In the genomic region with DNA sequence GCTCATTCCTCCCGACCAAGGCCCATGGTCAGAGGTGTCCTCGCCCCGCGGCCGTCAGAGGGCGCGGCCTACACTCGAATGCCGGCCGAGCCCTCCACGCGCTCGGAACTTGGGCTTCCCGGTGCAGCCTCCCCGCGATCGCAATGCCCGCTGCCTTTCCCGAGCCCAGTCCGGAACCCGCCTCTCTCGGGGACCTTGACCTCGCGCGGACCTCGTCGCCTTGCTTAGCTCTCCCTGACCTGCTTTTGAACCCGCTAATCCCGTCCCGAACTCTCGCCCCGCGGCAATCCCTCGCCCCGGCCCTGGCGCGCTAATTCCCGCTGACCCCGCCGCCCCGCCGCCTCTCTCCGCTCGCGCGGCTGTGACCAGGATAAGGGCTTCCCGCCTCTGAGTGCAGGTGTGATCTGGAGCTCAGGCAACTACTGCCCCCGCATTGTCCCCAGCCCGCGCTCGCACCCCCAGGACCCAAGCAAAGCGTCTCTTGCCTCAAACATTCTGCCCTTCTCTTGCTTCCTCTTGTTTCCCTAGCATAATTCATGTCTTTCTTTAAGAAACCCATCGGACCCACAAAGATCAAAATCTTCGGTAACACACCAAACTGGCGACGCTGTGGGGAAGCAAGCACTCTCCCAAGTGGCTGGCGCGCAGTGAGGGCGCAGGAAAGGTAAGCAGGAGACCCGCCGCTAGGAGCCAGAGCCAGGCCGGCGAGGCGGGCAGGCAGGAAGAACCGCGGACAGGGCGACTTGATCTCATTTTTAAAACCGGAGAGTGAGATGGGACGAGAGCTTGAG, we compare ENCODE assay signal across 11 cellular contexts. TPM values are rescaled to one million over a fixed set of nuclear protein-coding genes. Genes with fewer than 3 reads are reported as not detected.
DNase-seq lines count a peak whose midpoint lies in the region; ATAC-seq, FAIRE-seq and TF ChIP-seq lines count a peak whose summit lies in the region.
"Had no signal": no experiment of that assay in that cellular context is flagged by ENCODE, and none has a peak within 500 bp of the region (broad histone marks: within the 10 kb centered on the region; RNA-seq: fewer than 3 reads in every experiment).

No MANE protein-coding gene starts in this region.

- no peak overlapping the region for H2AFZ ChIP-seq in ACC112 (ENCODE audit: low read length, unreplicated experiment)

- H3K27ac Mint-ChIP-seq in IgD-negative memory B cell (peak overlapping the region in 2 of 3 donors; percentile 54 to 74), endothelial cell (ENCODE audit: unreplicated experiment) (no peak overlapping the region), naive B cell (peak overlapping the region in 2 of 6 donors; percentile 89 to 95)

- no peak overlapping the region for H3K27ac ChIP-seq in ACC112 (ENCODE audit: low read depth, low read length)
- H3K27ac ChIP-seq: C4-2B, thyroid gland had no signal

- no peaks in the 10 kb centered on the region for H3K36me3 Mint-ChIP-seq in IgD-negative memory B cell
- H3K36me3 Mint-ChIP-seq in endothelial cell (ENCODE audit: low read depth, unreplicated experiment): peaks cover 14% of the 10 kb centered on the region
- H3K36me3 Mint-ChIP-seq in naive B cell: peaks cover 0 to 15% of the 10 kb centered on the region in 2 donors

- peak overlapping the region; percentile 3 for H3K4me3 ChIP-seq in ACC112 (ENCODE audit: low read depth, low read length)
- H3K4me3 ChIP-seq: thyroid gland had no signal

- peaks cover 6% of the 10 kb centered on the region for H3K4me1 ChIP-seq in ACC112 (ENCODE audit: control insufficient read depth, insufficient read depth, low read length, unreplicated experiment)

- FAIRE-seq in D721Med (lab: Jason Lieb, UNC): no peak

- H3K79me2 ChIP-seq in ACC112 (ENCODE audit: control insufficient read depth, insufficient read depth, low read length, unreplicated experiment): no peaks in the 10 kb centered on the region

- H3K36me3 ChIP-seq in ACC112 (ENCODE audit: insufficient read depth, low read length): no peaks in the 10 kb centered on the region
- H3K36me3 ChIP-seq: thyroid gland had no signal

- H3K4me1 Mint-ChIP-seq in IgD-negative memory B cell (peaks cover 6 to 13% (median 11%) of the 10 kb centered on the region in 3 donors), endothelial cell (ENCODE audit: unreplicated experiment) (peaks cover 56% of the 10 kb centered on the region), naive B cell (peaks cover 25 to 33% (median 31%) of the 10 kb centered on the region in 3 donors)

- H3K27me3 ChIP-seq in ACC112 (ENCODE audit: insufficient read depth, low read length): peaks cover 100% of the 10 kb centered on the region

- DNase-seq in endothelial cell (ENCODE audit: low spot score) (no peak), naive B cell (no peak), NCI-H82 treated with DMSO at 0.1 percent for 48 hours (lab: John Stamatoyannopoulos, UW; ENCODE audit: unreplicated experiment) (no peak), middle frontal gyrus (ENCODE audit: extremely low spot score, low spot score) (no peak), NCI-H2227 treated with DMSO at 0.1 percent for 48 hours (lab: John Stamatoyannopoulos, UW) (no peak), D721Med (ENCODE audit: insufficient read length, low spot score) (no peak)
- DNase-seq: activated effector memory CD4-positive, alpha-beta T cell treated with Interleukin-2 at 50 U/mL for 16 hours; thyroid gland had no signal

- TF ChIP-seq CTCF in endothelial cell (IDR thresholded peaks at IDR 0.05; ENCODE audit: unreplicated experiment): no peak
- no peak for TF ChIP-seq CTCF in D721Med (IDR thresholded peaks at IDR 0.05; ENCODE audit: insufficient read depth, missing control alignments)

- H3K4me3 Mint-ChIP-seq in IgD-negative memory B cell (peak overlapping the region; percentile 35 to 82 (median 58)), endothelial cell (ENCODE audit: unreplicated experiment) (peak overlapping the region; percentile 68), naive B cell (peak overlapping the region; percentile 56 to 92 (median 81))

- ATAC-seq in naive B cell (ENCODE audit: low read depth in 2 of 2): no peak

- H3K9me3 Mint-ChIP-seq in IgD-negative memory B cell: peaks cover 0 to 1% (median 0%) of the 10 kb centered on the region in 3 donors
- no peaks in the 10 kb centered on the region for H3K9me3 Mint-ChIP-seq in endothelial cell (ENCODE audit: unreplicated experiment)
- peaks cover 0 to 9% (median 2%) of the 10 kb centered on the region in 7 donors for H3K9me3 Mint-ChIP-seq in naive B cell

- H3K27me3 Mint-ChIP-seq in IgD-negative memory B cell (peaks cover 65% of the 10 kb centered on the region), endothelial cell (ENCODE audit: unreplicated experiment) (peaks cover 43% of the 10 kb centered on the region), naive B cell (peaks cover 56 to 93% (median 80%) of the 10 kb centered on the region in 3 donors)

RNA-seq across cellular contexts. Expression of gene VAX2, which starts 11.3 kb away (rescaled TPM):
- polyA plus RNA-seq in IgD-negative memory B cell (not detected), naive B cell (ENCODE audit: low read depth in 6 of 6) (not detected)
- 2.2 TPM for total RNA-seq in endothelial cell (ENCODE audit: unreplicated experiment)

RNA-seq across cellular contexts. Expression of gene ATP6V1B1, which starts 46.6 kb away (rescaled TPM):
- polyA plus RNA-seq in IgD-negative memory B cell: not detected
- not detected for total RNA-seq in endothelial cell (ENCODE audit: unreplicated experiment)
- not detected for polyA plus RNA-seq in naive B cell (ENCODE audit: low read depth in 6 of 6)
- total RNA-seq: thyroid gland had no signal

RNA-seq across cellular contexts. Expression of gene CD207, which starts 53.5 kb away (rescaled TPM):
- polyA plus RNA-seq in IgD-negative memory B cell: not detected
- 0.74 TPM for total RNA-seq in endothelial cell (ENCODE audit: unreplicated experiment)
- polyA plus RNA-seq in naive B cell (ENCODE audit: low read depth in 6 of 6): not detected
- total RNA-seq: thyroid gland had no signal
